19 cellular contexts compared by ENCODE assay signal in genomic region chr4:25568788-25569231, GRCh38.
A peak's percentile ranks its signal among the peaks of the same experiment; 100 is the strongest.
DNase-seq lines count a peak whose midpoint lies in the region; ATAC-seq and TF ChIP-seq lines count a peak whose summit lies in the region.
"Had no signal": no experiment of that assay in that cellular context is flagged by ENCODE, and none has a peak within 500 bp of the region (broad histone marks: within the 10 kb centered on the region; RNA-seq: fewer than 3 reads in every experiment).

No MANE protein-coding gene starts in this region.

- H3K27me3 ChIP-seq in Peyer's patch (no peaks in the 10 kb centered on the region), endodermal cell (ENCODE audit: control insufficient read depth, insufficient read depth, low read length, poor library complexity, severe bottlenecking) (no peaks in the 10 kb centered on the region), mucosa of rectum (ENCODE audit: control insufficient read depth in 2 of 2, insufficient read depth in 2 of 2, low read length in 2 of 2) (no peaks in the 10 kb centered on the region)

- peaks cover 13% of the 10 kb centered on the region for H3K4me1 Mint-ChIP-seq in endodermal cell
- H3K4me1 Mint-ChIP-seq in type B pancreatic cell (ENCODE audit: unreplicated experiment), result no peaks in the 10 kb centered on the region
- H3K4me1 Mint-ChIP-seq in stimulated activated naive CD8-positive, alpha-beta T cell treated with anti-CD3 and anti-CD28 coated beads, Interleukin-15, amount 100 ng/mL, for 72 hours, result no peaks in the 10 kb centered on the region
- H3K4me1 Mint-ChIP-seq: CD4-positive, CD25-positive, alpha-beta regulatory T cell had no signal

- TF ChIP-seq CTCF in Peyer's patch (IDR thresholded peaks at IDR 0.05), result no peak
- TF ChIP-seq CTCF in endodermal cell (conservative IDR thresholded peaks at IDR 0.05), result no peak
- TF ChIP-seq CTCF in type B pancreatic cell (conservative IDR thresholded peaks at IDR 0.05), result no peak

- H3K27ac Mint-ChIP-seq in endodermal cell (peak overlapping the region; percentile 9), type B pancreatic cell (peak overlapping the region; percentile 58)
- no peak overlapping the region for H3K27ac Mint-ChIP-seq in stimulated activated naive CD8-positive, alpha-beta T cell treated with anti-CD3 and anti-CD28 coated beads, Interleukin-15, amount 100 ng/mL, for 72 hours
- H3K27ac Mint-ChIP-seq: CD4-positive, CD25-positive, alpha-beta regulatory T cell had no signal

- H3K4me3 Mint-ChIP-seq in endodermal cell (no peak overlapping the region), type B pancreatic cell (no peak overlapping the region)
- H3K4me3 Mint-ChIP-seq in stimulated activated naive CD8-positive, alpha-beta T cell treated with anti-CD3 and anti-CD28 coated beads, Interleukin-15, amount 100 ng/mL, for 72 hours, result no peak overlapping the region
- H3K4me3 Mint-ChIP-seq: CD4-positive, CD25-positive, alpha-beta regulatory T cell had no signal

- H3K9ac ChIP-seq in endodermal cell (ENCODE audit: extremely low read depth, low read length, poor library complexity, severe bottlenecking) (no peak overlapping the region), mucosa of rectum (ENCODE audit: low read depth in 1 of 2, low read length in 2 of 2) (peak overlapping the region in 1 of 2 donors; percentile 13)
- H3K9ac ChIP-seq: GM23248 had no signal

- H3K9me3 ChIP-seq in Peyer's patch (no peaks in the 10 kb centered on the region), endodermal cell (ENCODE audit: control insufficient read depth, low read length) (no peaks in the 10 kb centered on the region), mucosa of rectum (ENCODE audit: control insufficient read depth in 2 of 2, low read length in 2 of 2) (no peaks in the 10 kb centered on the region)

- ATAC-seq in GM19467 (IDR thresholded peaks at IDR 0.05; ENCODE audit: unreplicated experiment), result no peak
- no peak for ATAC-seq in stimulated activated naive CD8-positive, alpha-beta T cell treated with anti-CD3 and anti-CD28 coated beads, Interleukin-15, amount 100 ng/mL, for 72 hours

- H3K4me1 ChIP-seq in Peyer's patch, result peaks cover 0 to 3% (median 0%) of the 10 kb centered on the region in 4 donors
- H3K4me1 ChIP-seq in endodermal cell (ENCODE audit: control insufficient read depth, insufficient read depth, low read length), result no peaks in the 10 kb centered on the region
- peaks cover 0 to 3% of the 10 kb centered on the region in 2 donors for H3K4me1 ChIP-seq in mucosa of rectum (ENCODE audit: control insufficient read depth in 2 of 2, insufficient read depth in 2 of 2, low read length in 2 of 2)

- WGBS in endodermal cell (ENCODE audit: insufficient coverage in 1 of 2, insufficient read length in 1 of 2), 2 experiments, result 89 to 96% methylated on average over 4 of the region's 4 CpGs

- no peaks in the 10 kb centered on the region for H3K36me3 ChIP-seq in Peyer's patch
- no peaks in the 10 kb centered on the region for H3K36me3 ChIP-seq in endodermal cell (ENCODE audit: control insufficient read depth, insufficient read depth, low read length)
- H3K36me3 ChIP-seq in mucosa of rectum (ENCODE audit: control insufficient read depth in 2 of 2, insufficient read depth in 2 of 2, low read length in 2 of 2), result no peaks in the 10 kb centered on the region

- no peak for TF ChIP-seq POLR2A in Peyer's patch (IDR thresholded peaks at IDR 0.05)

- DNase-seq in Peyer's patch, result peak in 2 of 3 donors; percentile 47 to 62
- DNase-seq in endodermal cell, result peak; percentile 66
- DNase-seq in type B pancreatic cell (ENCODE audit: extremely low spot score, unreplicated experiment), result no peak
- no peak for DNase-seq in EL
- no peak for DNase-seq in stimulated activated naive CD8-positive, alpha-beta T cell treated with anti-CD3 and anti-CD28 coated beads, Interleukin-15, amount 100 ng/mL, for 72 hours
- DNase-seq: Calu3; CD4-positive, CD25-positive, alpha-beta regulatory T cell; DMS79; GDM1; KBM-7; NCI-H146; NCI-H2081 treated with DMSO at 0.1 percent for 48 hours; NCI-H2227 treated with DMSO at 0.1 percent for 48 hours; NCI-H526; OCI-M1 had no signal

- no peaks in the 10 kb centered on the region for H3K27me3 Mint-ChIP-seq in endodermal cell (ENCODE audit: insufficient read depth)
- H3K27me3 Mint-ChIP-seq in type B pancreatic cell, result peaks cover 3% of the 10 kb centered on the region
- H3K27me3 Mint-ChIP-seq in stimulated activated naive CD8-positive, alpha-beta T cell treated with anti-CD3 and anti-CD28 coated beads, Interleukin-15, amount 100 ng/mL, for 72 hours, result no peaks in the 10 kb centered on the region

- no peaks in the 10 kb centered on the region for H3K36me3 Mint-ChIP-seq in endodermal cell (ENCODE audit: low read depth)
- H3K36me3 Mint-ChIP-seq in type B pancreatic cell, result no peaks in the 10 kb centered on the region
- H3K36me3 Mint-ChIP-seq: CD4-positive, CD25-positive, alpha-beta regulatory T cell had no signal

- H3K27ac ChIP-seq in Peyer's patch (peak overlapping the region in 2 of 4 donors; percentile 33 to 65), endodermal cell (ENCODE audit: low read depth, low read length) (no peak overlapping the region), mucosa of rectum (ENCODE audit: low read depth in 2 of 2, low read length in 2 of 2) (peak overlapping the region; percentile 63 to 67)
- H3K27ac ChIP-seq: GM23248, HL-60 had no signal

- no peaks in the 10 kb centered on the region for H3K9me3 Mint-ChIP-seq in endodermal cell
- no peaks in the 10 kb centered on the region for H3K9me3 Mint-ChIP-seq in type B pancreatic cell
- no peaks in the 10 kb centered on the region for H3K9me3 Mint-ChIP-seq in stimulated activated naive CD8-positive, alpha-beta T cell treated with anti-CD3 and anti-CD28 coated beads, Interleukin-15, amount 100 ng/mL, for 72 hours

- H3K4me3 ChIP-seq in Peyer's patch, result no peak overlapping the region
- H3K4me3 ChIP-seq in endodermal cell (ENCODE audit: low read length), result no peak overlapping the region
- no peak overlapping the region for H3K4me3 ChIP-seq in mucosa of rectum (ENCODE audit: low read length in 2 of 2)
- H3K4me3 ChIP-seq: GM23248 had no signal

Comparison
In these comparisons a context has a peak if more than half of its experiments do, and no peak if none do; other contexts are left out.
1. DNase-seq: peak in Peyer's patch (2 of 3) and endodermal cell (single experiment); none in type B pancreatic cell (single experiment), EL (single experiment) and stimulated activated naive CD8-positive, alpha-beta T cell treated with anti-CD3 and anti-CD28 coated beads, Interleukin-15, amount 100 ng/mL, for 72 hours (0 of 2).
2. H3K27ac Mint-ChIP-seq: peak in endodermal cell (single experiment) and type B pancreatic cell (single experiment); none in stimulated activated naive CD8-positive, alpha-beta T cell treated with anti-CD3 and anti-CD28 coated beads, Interleukin-15, amount 100 ng/mL, for 72 hours (0 of 2).